In genomic region chr5:82107277-82107676, GRCh38 we compare ENCODE assay signal across 10 cellular contexts.
DNase-seq lines count a peak whose midpoint lies in the region; ATAC-seq and TF ChIP-seq lines count a peak whose summit lies in the region.
"Had no signal": no experiment of that assay in that cellular context is flagged by ENCODE, and none has a peak within 500 bp of the region (broad histone marks: within the 10 kb centered on the region; RNA-seq: fewer than 3 reads in every experiment).

No MANE protein-coding gene starts in this region.

- H3K27me3 ChIP-seq in PC-3 (ENCODE audit: low read length), result no peaks in the 10 kb centered on the region
- H3K27me3 ChIP-seq in esophagus squamous epithelium, result no peaks in the 10 kb centered on the region
- no peaks in the 10 kb centered on the region for H3K27me3 ChIP-seq in gastrocnemius medialis
- H3K27me3 ChIP-seq: BLaER1 treated with 17β-estradiol and CSF1 and Interleukin-3, amounts not matched to agents 10 nM and 100 nM had no signal

- CTCF ChIA-PET in PC-3 (lab: Charles Lee), result interaction anchor here (0.6 to 1.1 kb wide), 3 partner anchors 57 to 1490 kb away, joined by 3 to 21 read pairs (median 6); no protein-coding TSS in a partner anchor

- no peak overlapping the region for H3K9ac ChIP-seq in PC-3 (ENCODE audit: low read length)

- H3K9me3 ChIP-seq in PC-3 (ENCODE audit: low read length) (no peaks in the 10 kb centered on the region), esophagus squamous epithelium (no peaks in the 10 kb centered on the region), gastrocnemius medialis (no peaks in the 10 kb centered on the region)
- H3K9me3 ChIP-seq: BLaER1 treated with 17β-estradiol and CSF1 and Interleukin-3, amounts not matched to agents 10 nM and 100 nM had no signal

- ATAC-seq in PC-3 (peak; percentile 56; the same call in 1 of the 2 replicates), gastrocnemius medialis (peak; percentile 74 to 79), GM19328 (IDR thresholded peaks at IDR 0.05; ENCODE audit: unreplicated experiment) (no peak)

- no TSS peak for BruUV-seq in PC-3 (replicated peaks; lab: Mats Ljungman, UMichigan)

- H3K4me2 ChIP-seq in PC-3 (ENCODE audit: low read length), result no peak overlapping the region

- H3K27ac ChIP-seq in PC-3 (ENCODE audit: low read length) (no peak overlapping the region), esophagus squamous epithelium (no peak overlapping the region), gastrocnemius medialis (no peak overlapping the region)

- H3K4me1 ChIP-seq in PC-3 (ENCODE audit: insufficient read depth, low read length) (no peaks in the 10 kb centered on the region), esophagus squamous epithelium (peaks cover 0 to 22% (median 5%) of the 10 kb centered on the region in 3 donors), gastrocnemius medialis (peaks cover 7 to 18% of the 10 kb centered on the region in 2 donors)

- H3K4me3 ChIP-seq in PC-3 (ENCODE audit: low read length), result no peak overlapping the region
- no peak overlapping the region for H3K4me3 ChIP-seq in esophagus squamous epithelium
- H3K4me3 ChIP-seq in gastrocnemius medialis, result no peak overlapping the region
- H3K4me3 ChIP-seq: BLaER1 treated with 17β-estradiol and CSF1 and Interleukin-3, amounts not matched to agents 10 nM and 100 nM had no signal

- in situ Hi-C loops in gastrocnemius medialis (cut with MboI; ENCODE audit: low sequenced_read_pairs in 4 of 4), result loop anchor here in 2 of 4 donors (5.0 to 10.0 kb wide), 2 partner anchors 55 to 68 kb away; no protein-coding TSS in a partner anchor
- in situ Hi-C loops in ACHN (cut with HindIII; ENCODE audit: low pct_ligation_motif_present, low pct_unique_long_range_greater_than_20kb, low sequenced_read_pairs), result no loop called here

- no peaks in the 10 kb centered on the region for H3F3A ChIP-seq in PC-3 (ENCODE audit: low read length, unreplicated experiment)

- no peak overlapping the region for H2AFZ ChIP-seq in PC-3 (ENCODE audit: low read length)

- H3K36me3 ChIP-seq in PC-3 (ENCODE audit: low read depth, low read length) (no peaks in the 10 kb centered on the region; the same call in 1 of the 2 replicates), esophagus squamous epithelium (no peaks in the 10 kb centered on the region), gastrocnemius medialis (no peaks in the 10 kb centered on the region)
- H3K36me3 ChIP-seq: BLaER1 treated with 17β-estradiol and CSF1 and Interleukin-3, amounts not matched to agents 10 nM and 100 nM had no signal

- H3K9me2 ChIP-seq in PC-3 (replicated peaks; ENCODE audit: low read length), result no peaks in the 10 kb centered on the region

- DNase-seq in NCI-H1105 treated with DMSO at 0.1 percent for 48 hours (lab: John Stamatoyannopoulos, UW) (peak; percentile 3), NCI-H1105 (lab: John Stamatoyannopoulos, UW) (no peak), PC-3 (peak; percentile 30), esophagus squamous epithelium (lab: John Stamatoyannopoulos, UW) (no peak), gastrocnemius medialis (no peak), ecto neural progenitor cell (ENCODE audit: low spot score) (no peak), ACHN (no peak)
- DNase-seq: cerebellar nuclear complex had no signal

- no peak for TF ChIP-seq POLR2A in esophagus squamous epithelium (IDR thresholded peaks at IDR 0.05)
- TF ChIP-seq POLR2A in gastrocnemius medialis (IDR thresholded peaks at IDR 0.05), result no peak

- POLR2A ChIA-PET in PC-3 (lab: Charles Lee; ENCODE audit: unreplicated experiment), result no interaction called here

- H3K79me2 ChIP-seq in PC-3 (ENCODE audit: low read length), result no peaks in the 10 kb centered on the region

- no peaks in the 10 kb centered on the region; the same call in 1 of the 2 replicates for H4K20me1 ChIP-seq in PC-3 (ENCODE audit: low read length)
- H4K20me1 ChIP-seq: BLaER1 treated with 17β-estradiol and CSF1 and Interleukin-3, amounts not matched to agents 10 nM and 100 nM had no signal

- TF ChIP-seq CTCF in PC-3 (conservative IDR thresholded peaks at IDR 0.05; ENCODE audit: low read depth, low read length) (peak; percentile 76), esophagus squamous epithelium (IDR thresholded peaks at IDR 0.05) (peak in 4 of 6 experiments; percentile 17 to 40 (median 27)), gastrocnemius medialis (IDR thresholded peaks at IDR 0.05 in 4 of 5, conservative IDR thresholded peaks at IDR 0.05 in 1 of 5) (peak; percentile 38 to 56 (median 54))

- intact Hi-C loops in PC-3 (cut with micrococcal nuclease), result loop anchor here (1.0 to 10.0 kb wide), 5 partner anchors 59 to 602 kb away; partner anchors contain the start of gene SSBP2
- intact Hi-C loops in esophagus squamous epithelium (cut with DNase I), result no loop called here
- intact Hi-C loops in gastrocnemius medialis (cut with DNase I; ENCODE audit: low total_unique reads), result loop anchor here (5.0 to 10.0 kb wide), 2 partner anchors 135 to 602 kb away; partner anchors contain the start of gene ATG10

Comparison
In these comparisons a context has a peak if more than half of its experiments do, and no peak if none do; other contexts are left out.
1. DNase-seq: peak in NCI-H1105 treated with DMSO at 0.1 percent for 48 hours (single experiment) and PC-3 (single experiment); none in NCI-H1105 (single experiment), esophagus squamous epithelium (single experiment), gastrocnemius medialis (0 of 2), ecto neural progenitor cell (single experiment) and ACHN (single experiment).
2. Peak in every context shown above with its lines, with median percentiles within 50 percentile points of each other: CTCF ChIP-seq.